Comparison of ENCODE assay signal across 1 cellular context in the genomic region with DNA sequence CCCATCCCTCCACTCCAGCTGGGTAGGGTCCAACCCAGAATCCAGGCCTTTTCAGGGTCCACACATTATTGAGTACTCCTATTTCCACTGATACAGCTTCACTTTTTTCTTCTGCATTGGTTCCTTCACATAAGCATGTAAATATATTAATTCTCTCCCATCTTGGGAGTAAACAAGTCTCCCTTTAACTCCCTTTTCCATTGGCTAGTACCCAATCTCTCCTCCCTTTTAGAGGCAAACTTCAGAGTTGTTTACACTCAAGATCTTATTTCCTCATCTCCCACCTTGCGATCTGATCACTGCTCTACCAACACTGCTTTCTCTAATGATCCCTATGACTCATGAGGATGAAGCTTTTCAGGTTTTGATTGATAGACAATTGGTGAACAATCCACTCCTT.
TF ChIP-seq lines count a peak whose summit lies in the region.

No MANE protein-coding gene starts in this region.

TF ChIP-seq in K562, 482 proteins besides CTCF, POLR2A, EP300 and RAD21 (continued from another document):
- TF ChIP-seq CXXC5 (CRISPR knock-in tag; IDR thresholded peaks at IDR 0.05) (no peak), RAD51 (IDR thresholded peaks at IDR 0.05; ENCODE audit: borderline replicate concordance, low read depth) (no peak), ELF1 (tag; IDR thresholded peaks at IDR 0.05) (no peak), KLF6 (CRISPR knock-in tag; IDR thresholded peaks at IDR 0.05; ENCODE audit: borderline replicate concordance) (no peak), ZNF12 (CRISPR knock-in tag; IDR thresholded peaks at IDR 0.05) (no peak), MCM7 (IDR thresholded peaks at IDR 0.05) (no peak), ZNF644 (tag; IDR thresholded peaks at IDR 0.05; ENCODE audit: low read depth) (no peak), ZFP1 (CRISPR knock-in tag; IDR thresholded peaks at IDR 0.05) (no peak)
- TF ChIP-seq, protein P1, sequence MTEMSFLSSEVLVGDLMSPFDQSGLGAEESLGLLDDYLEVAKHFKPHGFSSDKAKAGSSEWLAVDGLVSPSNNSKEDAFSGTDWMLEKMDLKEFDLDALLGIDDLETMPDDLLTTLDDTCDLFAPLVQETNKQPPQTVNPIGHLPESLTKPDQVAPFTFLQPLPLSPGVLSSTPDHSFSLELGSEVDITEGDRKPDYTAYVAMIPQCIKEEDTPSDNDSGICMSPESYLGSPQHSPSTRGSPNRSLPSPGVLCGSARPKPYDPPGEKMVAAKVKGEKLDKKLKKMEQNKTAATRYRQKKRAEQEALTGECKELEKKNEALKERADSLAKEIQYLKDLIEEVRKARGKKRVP (CRISPR knock-in tag; IDR thresholded peaks at IDR 0.05) = no peak
- TF ChIP-seq, protein P2, sequence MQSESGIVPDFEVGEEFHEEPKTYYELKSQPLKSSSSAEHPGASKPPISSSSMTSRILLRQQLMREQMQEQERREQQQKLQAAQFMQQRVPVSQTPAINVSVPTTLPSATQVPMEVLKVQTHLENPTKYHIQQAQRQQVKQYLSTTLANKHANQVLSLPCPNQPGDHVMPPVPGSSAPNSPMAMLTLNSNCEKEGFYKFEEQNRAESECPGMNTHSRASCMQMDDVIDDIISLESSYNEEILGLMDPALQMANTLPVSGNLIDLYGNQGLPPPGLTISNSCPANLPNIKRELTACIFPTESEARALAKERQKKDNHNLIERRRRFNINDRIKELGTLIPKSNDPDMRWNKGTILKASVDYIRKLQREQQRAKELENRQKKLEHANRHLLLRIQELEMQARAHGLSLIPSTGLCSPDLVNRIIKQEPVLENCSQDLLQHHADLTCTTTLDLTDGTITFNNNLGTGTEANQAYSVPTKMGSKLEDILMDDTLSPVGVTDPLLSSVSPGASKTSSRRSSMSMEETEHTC (IDR thresholded peaks at IDR 0.05) = no peak
- TF ChIP-seq, protein P3, sequence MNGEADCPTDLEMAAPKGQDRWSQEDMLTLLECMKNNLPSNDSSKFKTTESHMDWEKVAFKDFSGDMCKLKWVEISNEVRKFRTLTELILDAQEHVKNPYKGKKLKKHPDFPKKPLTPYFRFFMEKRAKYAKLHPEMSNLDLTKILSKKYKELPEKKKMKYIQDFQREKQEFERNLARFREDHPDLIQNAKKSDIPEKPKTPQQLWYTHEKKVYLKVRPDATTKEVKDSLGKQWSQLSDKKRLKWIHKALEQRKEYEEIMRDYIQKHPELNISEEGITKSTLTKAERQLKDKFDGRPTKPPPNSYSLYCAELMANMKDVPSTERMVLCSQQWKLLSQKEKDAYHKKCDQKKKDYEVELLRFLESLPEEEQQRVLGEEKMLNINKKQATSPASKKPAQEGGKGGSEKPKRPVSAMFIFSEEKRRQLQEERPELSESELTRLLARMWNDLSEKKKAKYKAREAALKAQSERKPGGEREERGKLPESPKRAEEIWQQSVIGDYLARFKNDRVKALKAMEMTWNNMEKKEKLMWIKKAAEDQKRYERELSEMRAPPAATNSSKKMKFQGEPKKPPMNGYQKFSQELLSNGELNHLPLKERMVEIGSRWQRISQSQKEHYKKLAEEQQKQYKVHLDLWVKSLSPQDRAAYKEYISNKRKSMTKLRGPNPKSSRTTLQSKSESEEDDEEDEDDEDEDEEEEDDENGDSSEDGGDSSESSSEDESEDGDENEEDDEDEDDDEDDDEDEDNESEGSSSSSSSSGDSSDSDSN (IDR thresholded peaks at IDR 0.05; ENCODE audit: borderline replicate concordance in 1 of 2, low read depth in 2 of 2, low read length in 2 of 2) = no peak
TF ChIP-seq in K562: peak in this region for 0.
